ENCODE assay signal across 8 cellular contexts in genomic region chr6:75296811-75297779, GRCh38. TPM values are rescaled to one million over a fixed set of nuclear protein-coding genes. Genes with fewer than 3 reads are reported as not detected.
DNase-seq lines count a peak whose midpoint lies in the region; ATAC-seq and TF ChIP-seq lines count a peak whose summit lies in the region.

No MANE protein-coding gene starts in this region.

- H3K27ac ChIP-seq in right atrium auricular region (no peak overlapping the region), spleen (no peak overlapping the region)

- TF ChIP-seq POLR2A in spleen (IDR thresholded peaks at IDR 0.05) = no peak

- H3K4me1 Mint-ChIP-seq in activated naive CD8-positive, alpha-beta T cell treated with anti-CD3 and anti-CD28 coated beads, Interleukin-2, amount 10 ng/mL, durations not matched to agents 7 days and 5 days = peaks cover 4% of the 10 kb centered on the region
- peaks cover 3% of the 10 kb centered on the region for H3K4me1 Mint-ChIP-seq in activated naive CD8-positive, alpha-beta T cell treated with anti-CD3 and anti-CD28 coated beads for 36 hours
- H3K4me1 Mint-ChIP-seq in activated B cell treated with CpG ODN at 0.5 μM for 24 hours = no peaks in the 10 kb centered on the region

- intact Hi-C loops in activated B cell treated with CpG ODN at 0.5 μM for 24 hours (cut with micrococcal nuclease) = loop anchor here (1.0 kb wide), 3 partner anchors 12 to 229 kb away; no protein-coding TSS in a partner anchor
- intact Hi-C loops in spleen (cut with DNase I; ENCODE audit: low total_unique reads) = loop anchor here (10.0 kb wide), 1 partner anchor 228 kb away; no protein-coding TSS in a partner anchor
- intact Hi-C loops in posterior vena cava (cut with DNase I) = no loop called here

- POLR2A ChIA-PET in activated naive CD8-positive, alpha-beta T cell treated with anti-CD3 and anti-CD28 coated beads, Interleukin-2, amount 10 ng/mL, durations not matched to agents 7 days and 5 days (lab: Charles Lee) = no interaction called here
- POLR2A ChIA-PET in activated B cell treated with CpG ODN at 0.5 μM for 24 hours (lab: Charles Lee) = no interaction called here

- H3K9me3 ChIP-seq in right atrium auricular region = no peaks in the 10 kb centered on the region
- no peaks in the 10 kb centered on the region for H3K9me3 ChIP-seq in spleen

- H3K9me3 Mint-ChIP-seq in activated naive CD8-positive, alpha-beta T cell treated with anti-CD3 and anti-CD28 coated beads, Interleukin-2, amount 10 ng/mL, durations not matched to agents 7 days and 5 days = no peaks in the 10 kb centered on the region
- no peaks in the 10 kb centered on the region for H3K9me3 Mint-ChIP-seq in activated naive CD8-positive, alpha-beta T cell treated with anti-CD3 and anti-CD28 coated beads for 36 hours
- H3K9me3 Mint-ChIP-seq in activated B cell treated with CpG ODN at 0.5 μM for 24 hours = no peaks in the 10 kb centered on the region

- H3K4me3 ChIP-seq in right atrium auricular region (no peak overlapping the region), spleen (no peak overlapping the region)

- 11 to 17% (median 14%) methylated on average over 3 of the region's 3 CpGs for WGBS in spleen, 5 donors

- no peak overlapping the region for H3K27ac Mint-ChIP-seq in activated naive CD8-positive, alpha-beta T cell treated with anti-CD3 and anti-CD28 coated beads, Interleukin-2, amount 10 ng/mL, durations not matched to agents 7 days and 5 days
- no peak overlapping the region for H3K27ac Mint-ChIP-seq in activated naive CD8-positive, alpha-beta T cell treated with anti-CD3 and anti-CD28 coated beads for 36 hours
- no peak overlapping the region for H3K27ac Mint-ChIP-seq in activated B cell treated with CpG ODN at 0.5 μM for 24 hours

- H3K4me1 ChIP-seq in right atrium auricular region (peaks cover 0 to 19% of the 10 kb centered on the region in 2 donors), spleen (peaks cover 0 to 19% (median 6%) of the 10 kb centered on the region in 6 donors)

- H3K27me3 ChIP-seq in right atrium auricular region = no peaks in the 10 kb centered on the region
- H3K27me3 ChIP-seq in spleen (replicated peaks in 1 of 7) = no peaks in the 10 kb centered on the region

- peak; percentile 66 for TF ChIP-seq CTCF in activated B cell treated with CpG ODN at 0.5 μM for 24 hours (IDR thresholded peaks at IDR 0.05)
- TF ChIP-seq CTCF in right atrium auricular region (IDR thresholded peaks at IDR 0.05) = peak; percentile 58 to 78
- TF ChIP-seq CTCF in spleen (IDR thresholded peaks at IDR 0.05 in 8 of 11, conservative IDR thresholded peaks at IDR 0.05 in 3 of 11) = peak; percentile 41 to 75 (median 65)

- no peaks in the 10 kb centered on the region for H3K36me3 Mint-ChIP-seq in activated naive CD8-positive, alpha-beta T cell treated with anti-CD3 and anti-CD28 coated beads, Interleukin-2, amount 10 ng/mL, durations not matched to agents 7 days and 5 days
- no peaks in the 10 kb centered on the region for H3K36me3 Mint-ChIP-seq in activated naive CD8-positive, alpha-beta T cell treated with anti-CD3 and anti-CD28 coated beads for 36 hours
- H3K36me3 Mint-ChIP-seq in activated B cell treated with CpG ODN at 0.5 μM for 24 hours (ENCODE audit: low read depth) = no peaks in the 10 kb centered on the region

- ATAC-seq in activated naive CD8-positive, alpha-beta T cell treated with anti-CD3 and anti-CD28 coated beads, Interleukin-2, amount 10 ng/mL, durations not matched to agents 7 days and 5 days (ENCODE audit: low read depth) = peak; percentile 60
- ATAC-seq in HG02840 (IDR thresholded peaks at IDR 0.05; ENCODE audit: low FRiP score, unreplicated experiment) (peak; percentile 63), activated B cell treated with CpG ODN at 0.5 μM for 24 hours (ENCODE audit: low read depth) (peak; percentile 45)

- CTCF ChIA-PET in activated B cell treated with CpG ODN at 0.5 μM for 24 hours (lab: Charles Lee) = interaction anchor here (0.6 to 1.8 kb wide), 7 partner anchors 9 to 300 kb away, joined by 3 to 8 read pairs (median 3); partner anchors contain the start of gene COX7A2

- DNase-seq in activated naive CD8-positive, alpha-beta T cell treated with anti-CD3 and anti-CD28 coated beads, Interleukin-2, amount 10 ng/mL, durations not matched to agents 7 days and 5 days = no peak
- no peak for DNase-seq in activated naive CD8-positive, alpha-beta T cell treated with anti-CD3 and anti-CD28 coated beads for 36 hours
- DNase-seq in NCI-H2081 (lab: John Stamatoyannopoulos, UW) (peak; percentile 47 to 69), activated B cell treated with CpG ODN at 0.5 μM for 24 hours (no peak), right atrium auricular region (ENCODE audit: low spot score) (no peak), spleen (no peak), posterior vena cava (ENCODE audit: low spot score) (no peak)

- H3K36me3 ChIP-seq in right atrium auricular region (no peaks in the 10 kb centered on the region), spleen (no peaks in the 10 kb centered on the region)

- no peak overlapping the region for H3K4me3 Mint-ChIP-seq in activated naive CD8-positive, alpha-beta T cell treated with anti-CD3 and anti-CD28 coated beads, Interleukin-2, amount 10 ng/mL, durations not matched to agents 7 days and 5 days
- H3K4me3 Mint-ChIP-seq in activated naive CD8-positive, alpha-beta T cell treated with anti-CD3 and anti-CD28 coated beads for 36 hours = no peak overlapping the region
- no peak overlapping the region for H3K4me3 Mint-ChIP-seq in activated B cell treated with CpG ODN at 0.5 μM for 24 hours

- H3K27me3 Mint-ChIP-seq in activated naive CD8-positive, alpha-beta T cell treated with anti-CD3 and anti-CD28 coated beads, Interleukin-2, amount 10 ng/mL, durations not matched to agents 7 days and 5 days = no peaks in the 10 kb centered on the region
- H3K27me3 Mint-ChIP-seq in activated naive CD8-positive, alpha-beta T cell treated with anti-CD3 and anti-CD28 coated beads for 36 hours = no peaks in the 10 kb centered on the region
- H3K27me3 Mint-ChIP-seq in activated B cell treated with CpG ODN at 0.5 μM for 24 hours = no peaks in the 10 kb centered on the region

RNA-seq across cellular contexts. Expression of gene TMEM30A, which starts 12.5 kb away (rescaled TPM):
- 10 to 100 TPM; 51.5 to 61.6 TPM for total RNA-seq in activated naive CD8-positive, alpha-beta T cell treated with anti-CD3 and anti-CD28 coated beads, Interleukin-2, amount 10 ng/mL, durations not matched to agents 7 days and 5 days
- 10 to 100 TPM; 38.8 to 40.4 TPM for total RNA-seq in activated naive CD8-positive, alpha-beta T cell treated with anti-CD3 and anti-CD28 coated beads for 36 hours
- total RNA-seq in activated B cell treated with CpG ODN at 0.5 μM for 24 hours (36.8 and 38.7 TPM in 2 replicates), right atrium auricular region (10 to 100 TPM; 45.6 to 47.3 TPM), spleen (100 to 1,000 TPM in 2 of 7 donors, 10 to 100 TPM in 5; 84.2 to 111 (median 93.1) TPM), posterior vena cava (100 to 1,000 TPM; 109 to 113 TPM)
- 10 to 100 TPM; 19.9 to 22.8 (median 21.9) TPM for polyA plus RNA-seq in spleen

RNA-seq across cellular contexts. Expression of gene COX7A2, which starts 53.5 kb away (rescaled TPM):
- total RNA-seq in activated naive CD8-positive, alpha-beta T cell treated with anti-CD3 and anti-CD28 coated beads, Interleukin-2, amount 10 ng/mL, durations not matched to agents 7 days and 5 days = 100 to 1,000 TPM; 358 to 367 TPM
- 100 to 1,000 TPM; 489 to 495 TPM for total RNA-seq in activated naive CD8-positive, alpha-beta T cell treated with anti-CD3 and anti-CD28 coated beads for 36 hours
- 259 and 301 TPM in 2 replicates for total RNA-seq in activated B cell treated with CpG ODN at 0.5 μM for 24 hours
- 1,000 to 10,000 TPM in 1 of 2 donors, 100 to 1,000 TPM in 1; 647 to 2,028 TPM for total RNA-seq in right atrium auricular region
- 100 to 1,000 TPM; 158 to 387 (median 185) TPM for total RNA-seq in spleen
- polyA plus RNA-seq in spleen = 100 to 1,000 TPM; 199 to 535 (median 248) TPM
- 100 to 1,000 TPM; 408 to 448 TPM for total RNA-seq in posterior vena cava

Comparison
In these comparisons a context has a peak if more than half of its experiments do, and no peak if none do; other contexts are left out.
1. DNase-seq: peak in NCI-H2081 (2 of 2); none in activated naive CD8-positive, alpha-beta T cell treated with anti-CD3 and anti-CD28 coated beads, Interleukin-2, amount 10 ng/mL, durations not matched to agents 7 days and 5 days (single experiment), activated naive CD8-positive, alpha-beta T cell treated with anti-CD3 and anti-CD28 coated beads for 36 hours (single experiment), activated B cell treated with CpG ODN at 0.5 μM for 24 hours (single experiment), right atrium auricular region (single experiment), spleen (single experiment) and posterior vena cava (single experiment).
2. intact Hi-C loops: an anchor here in activated B cell treated with CpG ODN at 0.5 μM for 24 hours (1.0 kb wide) and spleen (10.0 kb wide); none called in posterior vena cava.
3. Peak in every context shown above with its lines, with median percentiles within 50 percentile points of each other: ATAC-seq and CTCF ChIP-seq.